Comparison of ENCODE assay signal across 1 cellular context in genomic region chr1:109639063-109639840, GRCh38.
TF ChIP-seq lines count a peak whose summit lies in the region.

No MANE protein-coding gene starts in this region.

TF ChIP-seq in HepG2, 621 proteins besides CTCF, POLR2A, EP300 and RAD21:
- TF ChIP-seq RCOR2 (CRISPR knock-in tag; IDR thresholded peaks at IDR 0.05) (no peak), KMT2B (CRISPR knock-in tag; IDR thresholded peaks at IDR 0.05) (no peak), RNF2 (conservative IDR thresholded peaks at IDR 0.05; ENCODE audit: low read depth) (no peak), POGZ (CRISPR knock-in tag; IDR thresholded peaks at IDR 0.05) (no peak), ZNF773 (CRISPR knock-in tag; IDR thresholded peaks at IDR 0.05; ENCODE audit: borderline replicate concordance) (no peak), THAP9 (CRISPR knock-in tag; IDR thresholded peaks at IDR 0.05; ENCODE audit: borderline replicate concordance) (no peak), KDM3A (CRISPR knock-in tag; IDR thresholded peaks at IDR 0.05; ENCODE audit: low read depth) (no peak), ZNF564 (CRISPR knock-in tag; IDR thresholded peaks at IDR 0.05) (no peak), PTBP1 (IDR thresholded peaks at IDR 0.05; ENCODE audit: low read depth, low read length, poor library complexity, severe bottlenecking) (no peak), KDM5A (IDR thresholded peaks at IDR 0.05; ENCODE audit: borderline replicate concordance, low read length) (no peak), ZNF160 (CRISPR knock-in tag; IDR thresholded peaks at IDR 0.05) (no peak), PAF1 (CRISPR knock-in tag; IDR thresholded peaks at IDR 0.05) (no peak), SOX13 (IDR thresholded peaks at IDR 0.05) (no peak), SOX13 (CRISPR knock-in tag; conservative IDR thresholded peaks at IDR 0.05 in 1 of 2, IDR thresholded peaks at IDR 0.05 in 1 of 2) (no peak), NFIB (CRISPR knock-in tag; IDR thresholded peaks at IDR 0.05; ENCODE audit: borderline replicate concordance) (no peak), ETV5 (CRISPR knock-in tag; IDR thresholded peaks at IDR 0.05; ENCODE audit: borderline replicate concordance) (no peak)
- TF ChIP-seq, protein P1, sequence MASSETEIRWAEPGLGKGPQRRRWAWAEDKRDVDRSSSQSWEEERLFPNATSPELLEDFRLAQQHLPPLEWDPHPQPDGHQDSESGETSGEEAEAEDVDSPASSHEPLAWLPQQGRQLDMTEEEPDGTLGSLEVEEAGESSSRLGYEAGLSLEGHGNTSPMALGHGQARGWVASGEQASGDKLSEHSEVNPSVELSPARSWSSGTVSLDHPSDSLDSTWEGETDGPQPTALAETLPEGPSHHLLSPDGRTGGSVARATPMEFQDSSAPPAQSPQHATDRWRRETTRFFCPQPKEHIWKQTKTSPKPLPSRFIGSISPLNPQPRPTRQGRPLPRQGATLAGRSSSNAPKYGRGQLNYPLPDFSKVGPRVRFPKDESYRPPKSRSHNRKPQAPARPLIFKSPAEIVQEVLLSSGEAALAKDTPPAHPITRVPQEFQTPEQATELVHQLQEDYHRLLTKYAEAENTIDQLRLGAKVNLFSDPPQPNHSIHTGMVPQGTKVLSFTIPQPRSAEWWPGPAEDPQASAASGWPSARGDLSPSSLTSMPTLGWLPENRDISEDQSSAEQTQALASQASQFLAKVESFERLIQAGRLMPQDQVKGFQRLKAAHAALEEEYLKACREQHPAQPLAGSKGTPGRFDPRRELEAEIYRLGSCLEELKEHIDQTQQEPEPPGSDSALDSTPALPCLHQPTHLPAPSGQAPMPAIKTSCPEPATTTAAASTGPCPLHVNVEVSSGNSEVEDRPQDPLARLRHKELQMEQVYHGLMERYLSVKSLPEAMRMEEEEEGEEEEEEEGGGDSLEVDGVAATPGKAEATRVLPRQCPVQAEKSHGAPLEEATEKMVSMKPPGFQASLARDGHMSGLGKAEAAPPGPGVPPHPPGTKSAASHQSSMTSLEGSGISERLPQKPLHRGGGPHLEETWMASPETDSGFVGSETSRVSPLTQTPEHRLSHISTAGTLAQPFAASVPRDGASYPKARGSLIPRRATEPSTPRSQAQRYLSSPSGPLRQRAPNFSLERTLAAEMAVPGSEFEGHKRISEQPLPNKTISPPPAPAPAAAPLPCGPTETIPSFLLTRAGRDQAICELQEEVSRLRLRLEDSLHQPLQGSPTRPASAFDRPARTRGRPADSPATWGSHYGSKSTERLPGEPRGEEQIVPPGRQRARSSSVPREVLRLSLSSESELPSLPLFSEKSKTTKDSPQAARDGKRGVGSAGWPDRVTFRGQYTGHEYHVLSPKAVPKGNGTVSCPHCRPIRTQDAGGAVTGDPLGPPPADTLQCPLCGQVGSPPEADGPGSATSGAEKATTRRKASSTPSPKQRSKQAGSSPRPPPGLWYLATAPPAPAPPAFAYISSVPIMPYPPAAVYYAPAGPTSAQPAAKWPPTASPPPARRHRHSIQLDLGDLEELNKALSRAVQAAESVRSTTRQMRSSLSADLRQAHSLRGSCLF (CRISPR knock-in tag; IDR thresholded peaks at IDR 0.05; ENCODE audit: borderline replicate concordance): no peak
- TF ChIP-seq, protein P2, sequence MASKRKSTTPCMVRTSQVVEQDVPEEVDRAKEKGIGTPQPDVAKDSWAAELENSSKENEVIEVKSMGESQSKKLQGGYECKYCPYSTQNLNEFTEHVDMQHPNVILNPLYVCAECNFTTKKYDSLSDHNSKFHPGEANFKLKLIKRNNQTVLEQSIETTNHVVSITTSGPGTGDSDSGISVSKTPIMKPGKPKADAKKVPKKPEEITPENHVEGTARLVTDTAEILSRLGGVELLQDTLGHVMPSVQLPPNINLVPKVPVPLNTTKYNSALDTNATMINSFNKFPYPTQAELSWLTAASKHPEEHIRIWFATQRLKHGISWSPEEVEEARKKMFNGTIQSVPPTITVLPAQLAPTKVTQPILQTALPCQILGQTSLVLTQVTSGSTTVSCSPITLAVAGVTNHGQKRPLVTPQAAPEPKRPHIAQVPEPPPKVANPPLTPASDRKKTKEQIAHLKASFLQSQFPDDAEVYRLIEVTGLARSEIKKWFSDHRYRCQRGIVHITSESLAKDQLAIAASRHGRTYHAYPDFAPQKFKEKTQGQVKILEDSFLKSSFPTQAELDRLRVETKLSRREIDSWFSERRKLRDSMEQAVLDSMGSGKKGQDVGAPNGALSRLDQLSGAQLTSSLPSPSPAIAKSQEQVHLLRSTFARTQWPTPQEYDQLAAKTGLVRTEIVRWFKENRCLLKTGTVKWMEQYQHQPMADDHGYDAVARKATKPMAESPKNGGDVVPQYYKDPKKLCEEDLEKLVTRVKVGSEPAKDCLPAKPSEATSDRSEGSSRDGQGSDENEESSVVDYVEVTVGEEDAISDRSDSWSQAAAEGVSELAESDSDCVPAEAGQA (IDR thresholded peaks at IDR 0.05; ENCODE audit: low read depth): no peak
- TF ChIP-seq, protein P2 (CRISPR knock-in tag; IDR thresholded peaks at IDR 0.05; ENCODE audit: borderline replicate concordance): no peak
